8 cellular contexts compared by ENCODE assay signal in the genomic region with DNA sequence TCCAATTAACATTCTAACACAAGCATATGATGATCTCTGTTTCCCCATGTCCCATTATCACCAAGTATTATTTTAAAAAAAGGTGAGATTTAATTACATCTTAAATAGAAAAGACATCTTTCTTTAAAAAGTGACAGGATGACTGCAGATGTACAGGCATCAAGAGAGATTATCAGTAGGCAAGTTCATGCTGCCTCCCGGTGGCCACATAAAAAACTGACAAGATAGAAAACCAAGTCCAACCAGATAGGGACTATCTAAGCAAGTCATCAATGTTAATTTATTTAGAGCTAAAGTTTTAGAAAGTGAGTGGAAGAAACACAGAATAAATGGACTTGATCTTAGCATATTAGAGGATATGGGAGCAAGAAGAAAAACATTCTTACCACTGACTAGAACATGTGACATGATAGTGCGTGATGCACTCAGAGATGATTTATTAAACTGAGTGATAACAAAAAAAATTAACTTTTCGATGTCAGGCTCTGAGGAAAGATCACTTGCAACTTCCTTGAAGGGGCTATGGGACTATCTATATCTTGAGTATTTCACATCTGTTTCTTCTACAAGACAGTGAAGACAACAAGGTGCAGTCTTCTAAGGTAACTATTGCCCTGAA. TPM values are rescaled to one million over a fixed set of nuclear protein-coding genes. Genes with fewer than 3 reads are reported as not detected.
DNase-seq lines count a peak whose midpoint lies in the region; ATAC-seq and TF ChIP-seq lines count a peak whose summit lies in the region.

No MANE protein-coding gene starts in this region.

- H3K9me3 ChIP-seq in cardiac muscle cell (ENCODE audit: low read depth) = no peaks in the 10 kb centered on the region

- intact Hi-C loops in Right ventricle myocardium inferior (cut with DNase I) = loop anchor here (2.0 kb wide), 2 partner anchors 74 to 458 kb away; partner anchors contain the start of gene APOB

- ATAC-seq in Right ventricle myocardium inferior (no peak), HG03520 (IDR thresholded peaks at IDR 0.05; ENCODE audit: unreplicated experiment) (peak; percentile 51)
- no peak for ATAC-seq in activated CD4-positive, CD25-positive, alpha-beta regulatory T cell treated with anti-CD3 and anti-CD28 coated beads, Interleukin-2, amount 50 U/mL, for 24 hours

- H3K27me3 ChIP-seq in cardiac muscle cell = no peaks in the 10 kb centered on the region

- no peaks in the 10 kb centered on the region for H3K4me1 ChIP-seq in cardiac muscle cell (ENCODE audit: low read depth)

- POLR2A ChIA-PET in RWPE1 (lab: Yijun Ruan, JAX; ENCODE audit: low non-redundant PET) = no interaction called here

- no peak overlapping the region for H3K27ac Mint-ChIP-seq in progenitor cell of endocrine pancreas

- no peak overlapping the region for H3K4me3 ChIP-seq in cardiac muscle cell
- H3K4me3 ChIP-seq in fibroblast of the aortic adventitia (ENCODE audit: low read depth, low read length) = no peak overlapping the region

- H3K4me1 Mint-ChIP-seq in progenitor cell of endocrine pancreas (ENCODE audit: low read depth) = peaks cover 1% of the 10 kb centered on the region

- H3K36me3 Mint-ChIP-seq in progenitor cell of endocrine pancreas (ENCODE audit: insufficient read depth) = no peaks in the 10 kb centered on the region

- peak; percentile 13 to 19 for DNase-seq in cardiac muscle cell (ENCODE audit: low read depth in 1 of 2, low spot score in 1 of 2)
- DNase-seq in Right ventricle myocardium inferior (ENCODE audit: missing footprints) = no peak
- DNase-seq in RWPE1 (ENCODE audit: low spot score) = peak; percentile 20
- DNase-seq in fibroblast of the aortic adventitia (ENCODE audit: low read depth) = peak; percentile 2
- no peak for DNase-seq in progenitor cell of endocrine pancreas (ENCODE audit: low spot score, unreplicated experiment)
- DNase-seq in NCI-H2107 treated with DMSO at 0.1 percent for 48 hours (lab: John Stamatoyannopoulos, UW; ENCODE audit: unreplicated experiment) = no peak

- H3K36me3 ChIP-seq in cardiac muscle cell = no peaks in the 10 kb centered on the region

- no peaks in the 10 kb centered on the region for H3K27me3 Mint-ChIP-seq in progenitor cell of endocrine pancreas

- H3K9me3 Mint-ChIP-seq in progenitor cell of endocrine pancreas (ENCODE audit: low read depth) = peaks cover 4% of the 10 kb centered on the region

- TF ChIP-seq CTCF in cardiac muscle cell (IDR thresholded peaks at IDR 0.05; ENCODE audit: low read depth, low read length) (peak; percentile 24), RWPE1 (conservative IDR thresholded peaks at IDR 0.05; ENCODE audit: low read depth) (peak; percentile 40), fibroblast of the aortic adventitia (IDR thresholded peaks at IDR 0.05; ENCODE audit: insufficient read depth, low read length) (no peak), progenitor cell of endocrine pancreas (IDR thresholded peaks at IDR 0.05; ENCODE audit: unreplicated experiment) (peak; percentile 50)

- CTCF ChIA-PET in RWPE1 (lab: Yijun Ruan, JAX) = interaction anchor here (0.6 to 1.1 kb wide), 2 partner anchors 76 to 457 kb away, joined by 3 to 5 read pairs; no protein-coding TSS in a partner anchor

- H3K4me3 Mint-ChIP-seq in progenitor cell of endocrine pancreas (ENCODE audit: low read depth) = no peak overlapping the region

- H3K27ac ChIP-seq in cardiac muscle cell = no peak overlapping the region
- no peak overlapping the region for H3K27ac ChIP-seq in RWPE1

RNA-seq across cellular contexts. Expression of gene TDRD15, which starts 5.4 kb away (rescaled TPM):
- total RNA-seq in cardiac muscle cell (not detected in 2 replicates), Right ventricle myocardium inferior (not detected), fibroblast of the aortic adventitia (ENCODE audit: low replicate concordance) (not detected in 2 replicates), progenitor cell of endocrine pancreas (0.04 TPM in 1 of 2 replicates, not detected in the other)
- not detected in 2 replicates for polyA plus RNA-seq in cardiac muscle cell

Comparison
In these comparisons a context has a peak if more than half of its experiments do, and no peak if none do; other contexts are left out.
1. DNase-seq: peak in cardiac muscle cell (2 of 2), RWPE1 (single experiment) and fibroblast of the aortic adventitia (single experiment); none in Right ventricle myocardium inferior (single experiment), progenitor cell of endocrine pancreas (single experiment) and NCI-H2107 treated with DMSO at 0.1 percent for 48 hours (single experiment).